In the genomic region with DNA sequence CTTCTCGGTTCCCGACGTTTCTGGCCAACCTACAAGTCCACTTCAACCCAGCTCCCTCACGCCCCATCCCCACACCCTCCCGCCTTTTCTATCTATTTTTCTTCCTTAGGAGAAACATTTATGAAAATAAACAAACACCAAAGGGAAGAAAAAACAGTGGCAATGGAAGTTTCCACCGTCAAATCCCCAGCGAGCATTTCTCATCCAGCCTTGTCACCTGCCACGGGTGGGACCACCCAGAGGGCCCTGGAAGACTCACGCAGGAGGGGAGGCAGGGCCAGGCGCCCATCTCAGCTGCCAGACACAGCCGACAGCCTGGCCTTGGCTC, we compare ENCODE assay signal across 19 cellular contexts.
DNase-seq lines count a peak whose midpoint lies in the region; FAIRE-seq and TF ChIP-seq lines count a peak whose summit lies in the region.
"Had no signal": no experiment of that assay in that cellular context is flagged by ENCODE, and none has a peak within 500 bp of the region (broad histone marks: within the 10 kb centered on the region; RNA-seq: fewer than 3 reads in every experiment).

No MANE protein-coding gene starts in this region.

- H3K79me2 ChIP-seq in H1 (ENCODE audit: control insufficient read depth in 1 of 2, insufficient read depth in 2 of 2, low read length in 2 of 2) = no peaks in the 10 kb centered on the region

- no peak overlapping the region for H2AFZ ChIP-seq in H1 (ENCODE audit: low read length)
- H2AFZ ChIP-seq: GM23248 had no signal

- no peak overlapping the region for H3K23ac ChIP-seq in H1 (ENCODE audit: insufficient read length)

- H3K36me3 ChIP-seq in H1 (ENCODE audit: control insufficient read depth in 2 of 4, insufficient read depth in 4 of 4, low read length in 3 of 4) (no peaks in the 10 kb centered on the region), H7 (replicated peaks; ENCODE audit: control insufficient read depth, insufficient read depth, low read length) (no peaks in the 10 kb centered on the region)
- H3K36me3 ChIP-seq: HAP-1 had no signal

- H3K4ac ChIP-seq in H1 (replicated peaks; ENCODE audit: insufficient read length, low read depth, low read length) = no peak overlapping the region

- H3K23me2 ChIP-seq in H1 (ENCODE audit: low read depth, low read length) = no peaks in the 10 kb centered on the region

- DNase-seq in NCI-H1092 treated with DMSO at 0.1 percent for 48 hours (lab: John Stamatoyannopoulos, UW) (peak; percentile 25), NCI-H1092 (lab: John Stamatoyannopoulos, UW) (no peak), COR-L47 (lab: John Stamatoyannopoulos, UW) (peak; percentile 4), H1 (ENCODE audit: low read depth in 1 of 2, low spot score in 2 of 2) (no peak), NCI-H2029 (lab: John Stamatoyannopoulos, UW) (no peak), H7 (no peak)
- DNase-seq: C1 segment of cervical spinal cord; Caco-2; CD4-positive, alpha-beta memory T cell; DMS153; EL; GDM1; GM23248; HFFc6 had no signal

- H3K18ac ChIP-seq in H1 (ENCODE audit: extremely low read depth, low read length) = no peak overlapping the region

- H2BK20ac ChIP-seq in H1 (ENCODE audit: low read length) = no peak overlapping the region

- H3K4me3 ChIP-seq in H1 (ENCODE audit: extremely low read depth in 1 of 4, insufficient read depth in 2 of 4, low read depth in 3 of 4, low read length in 4 of 4) (no peak overlapping the region), H7 (ENCODE audit: insufficient read depth, low read depth, low read length) (no peak overlapping the region)
- H3K4me3 ChIP-seq: GM12878, GM23248, HAP-1 had no signal

- no peak overlapping the region for H3K56ac ChIP-seq in H1 (replicated peaks; ENCODE audit: insufficient read length, low read depth, low read length)

- no peak overlapping the region for H3K9ac ChIP-seq in H1 (replicated peaks in 1 of 4; ENCODE audit: extremely low read depth in 1 of 4, low read depth in 3 of 4, low read length in 3 of 4)
- H3K9ac ChIP-seq: GM23248 had no signal

- POLR2A ChIA-PET in H1 (lab: Charles Lee; ENCODE audit: partially characterized antibody) = no interaction called here

- no peak for TF ChIP-seq POLR2A in H1 (IDR thresholded peaks at IDR 0.05; ENCODE audit: control extremely low read depth in 1 of 2, low read depth in 2 of 2, low read length in 2 of 2)

- FAIRE-seq in H1 (lab: Jason Lieb, UNC) = no peak
- FAIRE-seq: A204.1, GM12878, GM19239 had no signal

- no peak overlapping the region for H2AK5ac ChIP-seq in H1 (ENCODE audit: low read depth, low read length)

- no peak overlapping the region for H3K14ac ChIP-seq in H1 (ENCODE audit: insufficient read length)

- H4K20me1 ChIP-seq in H1 (replicated peaks in 1 of 2; ENCODE audit: control insufficient read depth in 1 of 2, insufficient read depth in 2 of 2, low read length in 2 of 2) = no peaks in the 10 kb centered on the region

- peaks cover 0 to 3% of the 10 kb centered on the region in 2 experiments; a peak in 1 of 4 replicates for H3K9me3 ChIP-seq in H1 (ENCODE audit: insufficient read depth in 2 of 2, low read depth in 1 of 2, low read length in 1 of 2)
- H3K9me3 ChIP-seq: Caco-2, HAP-1 had no signal

- no peak for TF ChIP-seq CTCF in H1 (IDR thresholded peaks at IDR 0.05; ENCODE audit: control extremely low read depth in 1 of 3, insufficient read depth in 1 of 3, low read depth in 1 of 3, low read length in 3 of 3)

- H3K27ac ChIP-seq in H1 (ENCODE audit: low read depth, low read length) = no peak overlapping the region
- H3K27ac ChIP-seq: 22Rv1, GM23248 had no signal

- no peaks in the 10 kb centered on the region for H3K79me1 ChIP-seq in H1 (ENCODE audit: low read depth, low read length)

- H4K91ac ChIP-seq in H1 (replicated peaks; ENCODE audit: insufficient read length, low read length) = no peak overlapping the region

- peaks cover 0 to 4% (median under 1%) of the 10 kb centered on the region in 4 experiments; a peak in 2 of 7 replicates for H3K4me1 ChIP-seq in H1 (replicated peaks in 1 of 4; ENCODE audit: control insufficient read depth in 3 of 4, insufficient read depth in 4 of 4, low read length in 3 of 4)
- H3K4me1 ChIP-seq: Caco-2, HAP-1 had no signal

- no peak for TF ChIP-seq RAD21 in H1 (IDR thresholded peaks at IDR 0.05 in 1 of 2, conservative IDR thresholded peaks at IDR 0.05 in 1 of 2; ENCODE audit: low read depth in 2 of 2, low read length in 2 of 2)

- H4K5ac ChIP-seq in H1 (ENCODE audit: insufficient read length, low read depth, low read length) = no peak overlapping the region

- no peak overlapping the region for H3K4me2 ChIP-seq in H1 (ENCODE audit: insufficient read depth in 1 of 2, low read depth in 2 of 2, low read length in 2 of 2)

- H2BK120ac ChIP-seq in H1 (replicated peaks; ENCODE audit: low read depth, low read length) = no peak overlapping the region

- no peak overlapping the region for H2BK12ac ChIP-seq in H1 (ENCODE audit: low read depth, low read length)

- H2BK5ac ChIP-seq in H1 (ENCODE audit: low read depth, low read length) = no peak overlapping the region

- H2BK15ac ChIP-seq in H1 (ENCODE audit: low read length) = no peak overlapping the region

- WGBS in H1 (ENCODE audit: extremely low coverage in 1 of 2, insufficient coverage in 1 of 2, insufficient read length in 1 of 2, insufficient replicate concordance in 2 of 2, low coverage in 1 of 2, low lambda C conversion rate in 2 of 2, missing lambda C conversion rate in 1 of 2), 2 experiments = 88 to 100% methylated on average over 2 to 8 of the region's 11 CpGs

- no peak for TF ChIP-seq EP300 in H1 (IDR thresholded peaks at IDR 0.05; ENCODE audit: borderline replicate concordance in 1 of 2, low read depth in 2 of 2, low read length in 2 of 2)

- no peaks in the 10 kb centered on the region for H3K27me3 ChIP-seq in H1 (replicated peaks in 1 of 4; ENCODE audit: control insufficient read depth in 3 of 4, extremely low read depth in 1 of 4, insufficient read depth in 3 of 4, low read length in 3 of 4)
- no peaks in the 10 kb centered on the region; the same call in 1 of the 2 replicates for H3K27me3 ChIP-seq in H7 (ENCODE audit: control insufficient read depth, insufficient read depth, low read length)

- peak overlapping the region; percentile 74; the same call in 1 of the 2 replicates for H4K8ac ChIP-seq in H1 (ENCODE audit: extremely low read depth, insufficient read depth, low read length)

- CTCF ChIA-PET in H1 (lab: Charles Lee; ENCODE audit: partially characterized antibody) = no interaction called here

TF ChIP-seq in H1, 55 proteins besides CTCF, POLR2A, EP300 and RAD21:
- TF ChIP-seq TCF12 (IDR thresholded peaks at IDR 0.05; ENCODE audit: low read depth, low read length) (no peak), EZH2 (IDR thresholded peaks at IDR 0.05; ENCODE audit: low read depth, low read length, severe bottlenecking) (no peak), TEAD4 (IDR thresholded peaks at IDR 0.05; ENCODE audit: low read depth, low read length) (no peak)

Comparison
In these comparisons a context has a peak if more than half of its experiments do, and no peak if none do; other contexts are left out.
1. DNase-seq: peak in NCI-H1092 treated with DMSO at 0.1 percent for 48 hours (single experiment) and COR-L47 (single experiment); none in NCI-H1092 (single experiment), H1 (0 of 2), NCI-H2029 (single experiment) and H7 (single experiment).